Comparison of ENCODE assay signal across 8 cellular contexts in genomic region chr7:55569797-55570196, GRCh38. TPM values are rescaled to one million over a fixed set of nuclear protein-coding genes. Genes with fewer than 3 reads are reported as not detected.
DNase-seq lines count a peak whose midpoint lies in the region; ATAC-seq and TF ChIP-seq lines count a peak whose summit lies in the region.

No MANE protein-coding gene starts in this region.

- no peak overlapping the region for H3K4me3 Mint-ChIP-seq in MCF 10A (ENCODE audit: unreplicated experiment)

- peaks cover 7% of the 10 kb centered on the region for H3K36me3 Mint-ChIP-seq in MCF 10A (ENCODE audit: insufficient read depth, unreplicated experiment)

- POLR2A ChIA-PET in MCF 10A (lab: Yijun Ruan, JAX), result interaction anchor here (1.4 to 6.5 kb wide), 3 partner anchors 17 to 204 kb away, joined by 4 to 62 read pairs (median 40); no protein-coding TSS in a partner anchor

- H3K27ac Mint-ChIP-seq in MCF 10A (ENCODE audit: low read depth, unreplicated experiment), result peak overlapping the region; percentile 63

- CTCF ChIA-PET in MCF 10A (lab: Yijun Ruan, JAX), result interaction anchor here (0.6 to 1.1 kb wide), 2 partner anchors 35 to 315 kb away, joined by 4 read pairs; no protein-coding TSS in a partner anchor

- H3K27ac ChIP-seq in breast epithelium (no peak overlapping the region), psoas muscle (peak overlapping the region; percentile 92)

- TF ChIP-seq POLR2A in breast epithelium (IDR thresholded peaks at IDR 0.05), result no peak

- H3K27me3 ChIP-seq in breast epithelium (no peaks in the 10 kb centered on the region), psoas muscle (ENCODE audit: insufficient read depth in 3 of 3, low read length in 2 of 3) (no peaks in the 10 kb centered on the region)

- H3K36me3 ChIP-seq in breast epithelium, result no peaks in the 10 kb centered on the region
- H3K36me3 ChIP-seq in psoas muscle (ENCODE audit: insufficient read depth in 1 of 2, low read depth in 1 of 2), result no peaks in the 10 kb centered on the region

- DNase-seq in MCF 10A (ENCODE audit: unreplicated experiment) (no peak), breast epithelium (ENCODE audit: low spot score in 2 of 2) (no peak), activated T-cell treated with anti-CD3 and anti-CD28 coated beads for 4 hours (peak; percentile 20), psoas muscle (no peak), medulla oblongata (ENCODE audit: extremely low spot score) (no peak), HPDE6-E6E7 (ENCODE audit: extremely low spot score) (no peak), DMS153 treated with DMSO at 0.1 percent for 48 hours (lab: John Stamatoyannopoulos, UW; ENCODE audit: unreplicated experiment) (no peak)

- TF ChIP-seq CTCF in MCF 10A (IDR thresholded peaks at IDR 0.05; ENCODE audit: unreplicated experiment), result no peak
- no peak for TF ChIP-seq CTCF in breast epithelium (IDR thresholded peaks at IDR 0.05)
- TF ChIP-seq CTCF in psoas muscle (IDR thresholded peaks at IDR 0.05), result no peak

- no peaks in the 10 kb centered on the region for H3K9me3 Mint-ChIP-seq in MCF 10A (ENCODE audit: unreplicated experiment)

- whole genome bisulfite sequencing in psoas muscle, 3 donors, result 54 to 73% (median 61%) methylated on average over 4 of the region's 4 CpGs

- H3K9me3 ChIP-seq in breast epithelium (no peaks in the 10 kb centered on the region), psoas muscle (no peaks in the 10 kb centered on the region)

- H3K4me1 ChIP-seq in breast epithelium (peaks cover 4 to 6% of the 10 kb centered on the region in 2 donors), psoas muscle (peaks cover 62% of the 10 kb centered on the region)

- ATAC-seq in HG03378 (IDR thresholded peaks at IDR 0.05; ENCODE audit: unreplicated experiment) (peak; percentile 29), psoas muscle (no peak)

- H3K4me3 ChIP-seq in breast epithelium (no peak overlapping the region), psoas muscle (no peak overlapping the region)

- intact Hi-C loops in MCF 10A (cut with micrococcal nuclease) (no loop called here), breast epithelium (cut with DNase I; ENCODE audit: low total_unique reads) (no loop called here), psoas muscle (cut with DNase I) (loop anchor here in 1 of 2 donors (2.0 kb wide), 1 partner anchor 15 kb away; no protein-coding TSS in a partner anchor)

- peaks cover 49% of the 10 kb centered on the region for H3K4me1 Mint-ChIP-seq in MCF 10A (ENCODE audit: insufficient read depth, unreplicated experiment)

- BruUV-seq in MCF 10A (replicated peaks; lab: Mats Ljungman, UMichigan), result no TSS peak

- no peaks in the 10 kb centered on the region for H3K27me3 Mint-ChIP-seq in MCF 10A (ENCODE audit: insufficient read depth, unreplicated experiment)

RNA-seq across cellular contexts. Expression of gene VOPP1, which starts 2.5 kb away (rescaled TPM):
- total RNA-seq in MCF 10A (2022), result 29.2 and 35.7 TPM in 2 replicates
- 10 to 100 TPM; 28.2 to 42.6 (median 40.8) TPM for total RNA-seq in breast epithelium
- total RNA-seq in psoas muscle, result 10 to 100 TPM; 21.6 to 31.9 (median 30.5) TPM
- 10 to 100 TPM; 16.3 to 45.7 (median 19.5) TPM for polyA plus RNA-seq in psoas muscle
